24 cellular contexts compared by ENCODE assay signal in genomic region chr5:88897748-88898147, GRCh38.
"Had no signal": no experiment of that assay in that cellular context is flagged by ENCODE, and none has a peak within 500 bp of the region (broad histone marks: within the 10 kb centered on the region; RNA-seq: fewer than 3 reads in every experiment).

No MANE protein-coding gene starts in this region.

- H3K27me3 ChIP-seq: dorsolateral prefrontal cortex, foreskin keratinocyte, neutrophil, pancreas, right lobe of liver, suprapubic skin, transverse colon, upper lobe of right lung, uterus had no signal

- H3K9me3 ChIP-seq: lower lobe of right lung, neutrophil, pancreas, right lobe of liver, suprapubic skin, transverse colon, upper lobe of right lung, uterus had no signal

- H3K27ac ChIP-seq: dorsolateral prefrontal cortex, epithelial cell of prostate, foreskin keratinocyte, lower lobe of right lung, neutrophil, pancreas, right lobe of liver, suprapubic skin, transverse colon, upper lobe of right lung, uterus had no signal

- FAIRE-seq: keratinocyte, pancreas had no signal

- DNase-seq: cortex of kidney; dorsolateral prefrontal cortex; effector CD4-positive, alpha-beta T cell; foreskin keratinocyte; left ventricle myocardium superior; lower lobe of right lung; naive thymus-derived CD8-positive, alpha-beta T cell; pancreas; right lobe of liver; stimulated activated CD4-positive, alpha-beta T cell treated with anti-CD3 and anti-CD28 coated beads, Interleukin-12 subunit alpha, Interleukin-12 subunit beta, amount 100 ng/mL, for 4 hours; stimulated activated CD4-positive, alpha-beta T cell treated with anti-CD3 and anti-CD28 coated beads, Interleukin-1b, Interleukin-23, amount 100 ng/mL, for 48 hours; stimulated activated CD4-positive, alpha-beta T cell treated with anti-CD3 and anti-CD28 coated beads, Interleukin-4, amount 100 ng/mL, for 1 hour; stimulated activated CD8-positive, alpha-beta memory T cell treated with anti-CD3 and anti-CD28 coated beads, Interleukin-4, amount 100 ng/mL, for 48 hours; stimulated activated naive CD4-positive, alpha-beta T cell; stimulated activated naive CD8-positive, alpha-beta T cell treated with anti-CD3 and anti-CD28 coated beads, Interleukin-15, amount 100 ng/mL, for 72 hours; transverse colon; upper lobe of right lung; uterus had no signal

- H3K4me1 ChIP-seq: foreskin keratinocyte, lower lobe of right lung, pancreas, right lobe of liver, suprapubic skin, transverse colon, upper lobe of right lung, uterus had no signal

- ATAC-seq: esophagus mucosa; foreskin keratinocyte; left ventricle myocardium superior; lower lobe of right lung; naive thymus-derived CD8-positive, alpha-beta T cell; pancreas; right lobe of liver; stimulated activated naive CD8-positive, alpha-beta T cell treated with anti-CD3 and anti-CD28 coated beads, Interleukin-15, amount 100 ng/mL, for 72 hours; upper lobe of right lung had no signal

- H3K36me3 ChIP-seq: lower lobe of right lung, neutrophil, pancreas, right lobe of liver, suprapubic skin, transverse colon, upper lobe of right lung, uterus had no signal

- H3K4me3 ChIP-seq: dorsolateral prefrontal cortex, lower lobe of right lung, pancreas, right lobe of liver, smooth muscle cell, suprapubic skin, transverse colon, upper lobe of right lung, uterus had no signal

- H3K4me2 ChIP-seq: smooth muscle cell had no signal
